Comparison of ENCODE assay signal across 8 cellular contexts in genomic region chr15:75201609-75202250, GRCh38. TPM values are rescaled to one million over a fixed set of nuclear protein-coding genes. Genes with fewer than 3 reads are reported as not detected.
DNase-seq lines count a peak whose midpoint lies in the region; ATAC-seq and TF ChIP-seq lines count a peak whose summit lies in the region.

Gene C15orf39 (plus strand): TSS chr15:75201882. CDS start chr15:75206049, 4,167 bp downstream.

- TF ChIP-seq POLR2A in thyroid gland (IDR thresholded peaks at IDR 0.05), result peak; percentile 92 to 94

- ATAC-seq in DND-41 (ENCODE audit: insufficient read depth, low read depth) (peak; percentile 64), GM21423 (IDR thresholded peaks at IDR 0.05; ENCODE audit: unreplicated experiment) (peak; percentile 35), SK-N-SH treated with all-trans-retinoic acid at 6 μM for 48 hours (peak; percentile 75)

- H3K4me3 ChIP-seq in DND-41 (ENCODE audit: low read depth in 1 of 2, low read length in 2 of 2) (peak within 1 kb of the TSS; percentile 81 to 92; a peak in 3 of 4 replicates), thyroid gland (replicated peaks in 1 of 3) (peak within 1 kb of the TSS; percentile 69 to 94 (median 88))

- peak within 1 kb of the TSS; percentile 90 for H3K27ac ChIP-seq in DND-41 (ENCODE audit: low read length)
- peak within 1 kb of the TSS; percentile 93 to 96 (median 96) for H3K27ac ChIP-seq in thyroid gland

- intact Hi-C loops in thyroid gland (cut with DNase I), result loop anchor here (2.0 kb wide), 1 partner anchor 173 kb away; no protein-coding TSS in a partner anchor

- H3K9me3 Mint-ChIP-seq in activated naive CD4-positive, alpha-beta T cell treated with anti-CD3 and anti-CD28 coated beads, Interleukin-2, amount 50 U/mL, for 24 hours, result no peaks in the 10 kb centered on the region
- no peaks in the 10 kb centered on the region for H3K9me3 Mint-ChIP-seq in osteocyte (ENCODE audit: unreplicated experiment)

- no peaks in the 10 kb centered on the region for H3K36me3 Mint-ChIP-seq in activated naive CD4-positive, alpha-beta T cell treated with anti-CD3 and anti-CD28 coated beads, Interleukin-2, amount 50 U/mL, for 24 hours
- peaks cover 2% of the 10 kb centered on the region for H3K36me3 Mint-ChIP-seq in osteocyte (ENCODE audit: unreplicated experiment)

- WGBS in thyroid gland, 2 donors, result 0% methylated on average over 15 to 26 of the region's 84 CpGs

- H3K4me3 Mint-ChIP-seq in activated naive CD4-positive, alpha-beta T cell treated with anti-CD3 and anti-CD28 coated beads, Interleukin-2, amount 50 U/mL, for 24 hours, result peak within 1 kb of the TSS; percentile 95
- H3K4me3 Mint-ChIP-seq in osteocyte (ENCODE audit: unreplicated experiment), result peak within 1 kb of the TSS; percentile 86

- DNase-seq in DND-41 (peak; percentile 76), HuH-7.5 (ENCODE audit: low spot score) (peak; percentile 96), glomerular endothelial cell (ENCODE audit: extremely low read depth, low read depth, low spot score) (no peak), osteocyte (ENCODE audit: extremely low spot score, unreplicated experiment) (peak; percentile 93), thyroid gland (peak; percentile 69 to 74)

- H3K27me3 ChIP-seq in DND-41 (ENCODE audit: insufficient read depth, low read length, poor library complexity) (no peaks in the 10 kb centered on the region), thyroid gland (no peaks in the 10 kb centered on the region)

- H3K79me2 ChIP-seq in DND-41 (ENCODE audit: insufficient read depth, low read length), result peaks cover 51% of the 10 kb centered on the region

- peak within 1 kb of the TSS; percentile 88 for H2AFZ ChIP-seq in DND-41 (ENCODE audit: low read depth, low read length)

- H3K4me1 ChIP-seq in DND-41 (ENCODE audit: insufficient read depth, low read length), result peaks cover 65% of the 10 kb centered on the region
- H3K4me1 ChIP-seq in thyroid gland, result peaks cover 34 to 48% of the 10 kb centered on the region in 2 donors

- H3K36me3 ChIP-seq in DND-41 (ENCODE audit: insufficient read depth, low read length) (peaks cover 23% of the 10 kb centered on the region), thyroid gland (peaks cover 5 to 6% of the 10 kb centered on the region in 2 donors)

- peaks cover 46% of the 10 kb centered on the region for H4K20me1 ChIP-seq in DND-41 (ENCODE audit: insufficient read depth, low read length)

- H3K4me1 Mint-ChIP-seq in activated naive CD4-positive, alpha-beta T cell treated with anti-CD3 and anti-CD28 coated beads, Interleukin-2, amount 50 U/mL, for 24 hours, result peaks cover 44% of the 10 kb centered on the region
- H3K4me1 Mint-ChIP-seq in osteocyte (ENCODE audit: unreplicated experiment), result peaks cover 31% of the 10 kb centered on the region

- H3K9ac ChIP-seq in DND-41 (ENCODE audit: low read depth, low read length), result peak within 1 kb of the TSS; percentile 97

- H3K9me3 ChIP-seq in DND-41 (ENCODE audit: insufficient read depth, low read length, severe bottlenecking) (no peaks in the 10 kb centered on the region), thyroid gland (no peaks in the 10 kb centered on the region)

- TF ChIP-seq CTCF in DND-41 (IDR thresholded peaks at IDR 0.05; ENCODE audit: borderline replicate concordance, extremely low read depth, low read length, poor library complexity, severe bottlenecking) (peak; percentile 75), osteocyte (IDR thresholded peaks at IDR 0.05) (peak; percentile 96), thyroid gland (IDR thresholded peaks at IDR 0.05) (peak; percentile 33 to 98 (median 94))

- H3K27me3 Mint-ChIP-seq in activated naive CD4-positive, alpha-beta T cell treated with anti-CD3 and anti-CD28 coated beads, Interleukin-2, amount 50 U/mL, for 24 hours, result no peaks in the 10 kb centered on the region
- H3K27me3 Mint-ChIP-seq in osteocyte (ENCODE audit: unreplicated experiment), result no peaks in the 10 kb centered on the region

- H3K27ac Mint-ChIP-seq in activated naive CD4-positive, alpha-beta T cell treated with anti-CD3 and anti-CD28 coated beads, Interleukin-2, amount 50 U/mL, for 24 hours, result peak within 1 kb of the TSS; percentile 93
- H3K27ac Mint-ChIP-seq in osteocyte (ENCODE audit: unreplicated experiment), result peak within 1 kb of the TSS; percentile 85

- H3K4me2 ChIP-seq in DND-41 (ENCODE audit: insufficient read depth, low read length), result peak within 1 kb of the TSS; percentile 90

TF ChIP-seq in SK-N-SH treated with all-trans-retinoic acid at 6 μM for 48 hours, 23 proteins besides CTCF, POLR2A, EP300 and RAD21:
- TF ChIP-seq, protein P1, sequence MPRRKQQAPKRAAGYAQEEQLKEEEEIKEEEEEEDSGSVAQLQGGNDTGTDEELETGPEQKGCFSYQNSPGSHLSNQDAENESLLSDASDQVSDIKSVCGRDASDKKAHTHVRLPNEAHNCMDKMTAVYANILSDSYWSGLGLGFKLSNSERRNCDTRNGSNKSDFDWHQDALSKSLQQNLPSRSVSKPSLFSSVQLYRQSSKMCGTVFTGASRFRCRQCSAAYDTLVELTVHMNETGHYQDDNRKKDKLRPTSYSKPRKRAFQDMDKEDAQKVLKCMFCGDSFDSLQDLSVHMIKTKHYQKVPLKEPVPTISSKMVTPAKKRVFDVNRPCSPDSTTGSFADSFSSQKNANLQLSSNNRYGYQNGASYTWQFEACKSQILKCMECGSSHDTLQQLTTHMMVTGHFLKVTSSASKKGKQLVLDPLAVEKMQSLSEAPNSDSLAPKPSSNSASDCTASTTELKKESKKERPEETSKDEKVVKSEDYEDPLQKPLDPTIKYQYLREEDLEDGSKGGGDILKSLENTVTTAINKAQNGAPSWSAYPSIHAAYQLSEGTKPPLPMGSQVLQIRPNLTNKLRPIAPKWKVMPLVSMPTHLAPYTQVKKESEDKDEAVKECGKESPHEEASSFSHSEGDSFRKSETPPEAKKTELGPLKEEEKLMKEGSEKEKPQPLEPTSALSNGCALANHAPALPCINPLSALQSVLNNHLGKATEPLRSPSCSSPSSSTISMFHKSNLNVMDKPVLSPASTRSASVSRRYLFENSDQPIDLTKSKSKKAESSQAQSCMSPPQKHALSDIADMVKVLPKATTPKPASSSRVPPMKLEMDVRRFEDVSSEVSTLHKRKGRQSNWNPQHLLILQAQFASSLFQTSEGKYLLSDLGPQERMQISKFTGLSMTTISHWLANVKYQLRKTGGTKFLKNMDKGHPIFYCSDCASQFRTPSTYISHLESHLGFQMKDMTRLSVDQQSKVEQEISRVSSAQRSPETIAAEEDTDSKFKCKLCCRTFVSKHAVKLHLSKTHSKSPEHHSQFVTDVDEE (CRISPR knock-in tag; IDR thresholded peaks at IDR 0.05), result no peak
- no peak for TF ChIP-seq ZNF70 (CRISPR knock-in tag; IDR thresholded peaks at IDR 0.05)
- no peak for TF ChIP-seq BACH2 (CRISPR knock-in tag; IDR thresholded peaks at IDR 0.05; ENCODE audit: borderline replicate concordance)
- TF ChIP-seq SNAI2 (CRISPR knock-in tag; IDR thresholded peaks at IDR 0.05), result no peak
- TF ChIP-seq ZC3H10 (CRISPR knock-in tag; IDR thresholded peaks at IDR 0.05), result no peak
- TF ChIP-seq OSR1 (CRISPR knock-in tag; IDR thresholded peaks at IDR 0.05), result no peak
- TF ChIP-seq ZFP3 (CRISPR knock-in tag; IDR thresholded peaks at IDR 0.05), result no peak
- TF ChIP-seq CSDC2 (CRISPR knock-in tag; IDR thresholded peaks at IDR 0.05), result no peak
- TF ChIP-seq ESRRG (CRISPR knock-in tag; IDR thresholded peaks at IDR 0.05), result no peak
- no peak for TF ChIP-seq RARB (CRISPR knock-in tag; IDR thresholded peaks at IDR 0.05)
- no peak for TF ChIP-seq PPARA (CRISPR knock-in tag; IDR thresholded peaks at IDR 0.05; ENCODE audit: borderline replicate concordance)

RNA-seq across cellular contexts. Expression of gene C15orf39, which starts in this region (rescaled TPM):
- 19.3 and 34.8 TPM in 2 replicates for total RNA-seq in glomerular endothelial cell
- 19.4 and 20.1 TPM in 2 replicates for total RNA-seq in osteocyte
- total RNA-seq in thyroid gland, result 10 to 100 TPM; 10.6 to 18.3 (median 16.7) TPM
